Comparison of ENCODE assay signal across 8 cellular contexts in the genomic region with DNA sequence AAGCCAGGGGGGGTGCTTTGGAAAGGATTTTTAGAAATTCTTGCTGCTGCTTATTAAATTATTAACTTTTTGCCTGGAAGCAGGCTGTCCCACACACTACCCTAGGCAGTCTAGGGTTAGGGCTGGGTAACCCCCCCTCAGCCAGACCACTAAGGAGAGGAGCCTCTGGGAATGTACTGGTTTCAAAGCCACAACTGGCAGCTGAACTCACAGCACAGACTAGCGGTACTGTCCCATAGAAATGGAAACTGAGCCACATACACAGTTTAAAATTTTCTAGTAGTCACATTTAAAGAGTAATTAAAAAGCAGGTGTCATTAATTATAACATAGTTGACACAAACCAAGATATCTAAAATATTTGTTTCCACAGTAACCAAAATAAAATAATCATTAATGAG. TPM values are rescaled to one million over a fixed set of nuclear protein-coding genes. Genes with fewer than 3 reads are reported as not detected.
DNase-seq lines count a peak whose midpoint lies in the region; ATAC-seq and TF ChIP-seq lines count a peak whose summit lies in the region.

No MANE protein-coding gene starts in this region.

- H3K4me1 ChIP-seq in Caco-2 (peaks cover 34% of the 10 kb centered on the region), PC-3 (ENCODE audit: insufficient read depth, low read length) (peaks cover 81% of the 10 kb centered on the region), esophagus squamous epithelium (peaks cover 52 to 93% (median 55%) of the 10 kb centered on the region in 3 donors), skeletal muscle satellite cell (ENCODE audit: control insufficient read depth, insufficient read depth, low read length) (peaks cover 57% of the 10 kb centered on the region)

- H3K4me3 Mint-ChIP-seq in Caco-2 (ENCODE audit: unreplicated experiment), result no peak overlapping the region

- no peaks in the 10 kb centered on the region for H3K9me3 ChIP-seq in Caco-2
- no peaks in the 10 kb centered on the region for H3K9me3 ChIP-seq in PC-3 (ENCODE audit: low read length)
- no peaks in the 10 kb centered on the region for H3K9me3 ChIP-seq in esophagus squamous epithelium
- no peaks in the 10 kb centered on the region for H3K9me3 ChIP-seq in skeletal muscle satellite cell (replicated peaks; ENCODE audit: low read length)

- no peaks in the 10 kb centered on the region; the same call in 1 of the 2 replicates for H3K36me3 ChIP-seq in Caco-2 (ENCODE audit: control insufficient read depth, insufficient read depth, low read length)
- H3K36me3 ChIP-seq in PC-3 (ENCODE audit: low read depth, low read length), result no peaks in the 10 kb centered on the region; the same call in 1 of the 2 replicates
- no peaks in the 10 kb centered on the region for H3K36me3 ChIP-seq in esophagus squamous epithelium
- H3K36me3 ChIP-seq in skeletal muscle satellite cell (ENCODE audit: insufficient read depth, low read length), result no peaks in the 10 kb centered on the region

- intact Hi-C loops in Caco-2 (cut with micrococcal nuclease; ENCODE audit: unreplicated experiment) (no loop called here), PC-3 (cut with micrococcal nuclease) (loop anchor here (1.0 to 5.0 kb wide), 4 partner anchors 14 to 191 kb away; no protein-coding TSS in a partner anchor), esophagus squamous epithelium (cut with DNase I) (no loop called here)

- peaks cover 10% of the 10 kb centered on the region for H3F3A ChIP-seq in PC-3 (ENCODE audit: low read length, unreplicated experiment)

- peaks cover 15% of the 10 kb centered on the region for H3K36me3 Mint-ChIP-seq in Caco-2 (ENCODE audit: insufficient read depth, unreplicated experiment)

- no peak for TF ChIP-seq CTCF in Caco-2 (IDR thresholded peaks at IDR 0.05; ENCODE audit: insufficient read depth in 1 of 2, low read depth in 1 of 2, low read length in 1 of 2, severe bottlenecking in 1 of 2, unreplicated experiment in 1 of 2)
- TF ChIP-seq CTCF in PC-3 (conservative IDR thresholded peaks at IDR 0.05; ENCODE audit: low read depth, low read length), result no peak
- no peak for TF ChIP-seq CTCF in esophagus squamous epithelium (IDR thresholded peaks at IDR 0.05)

- no peak for TF ChIP-seq POLR2A in esophagus squamous epithelium (IDR thresholded peaks at IDR 0.05)

- H4K20me1 ChIP-seq in PC-3 (ENCODE audit: low read length), result no peaks in the 10 kb centered on the region

- peaks cover 38% of the 10 kb centered on the region for H3K4me1 Mint-ChIP-seq in Caco-2 (ENCODE audit: low read depth, unreplicated experiment)

- WGBS in esophagus squamous epithelium, 2 donors, result 8 to 40% methylated on average over 1 of the region's 1 CpG

- no TSS peak for BruUV-seq in Caco-2 (replicated peaks; lab: Mats Ljungman, UMichigan)
- no TSS peak for BruUV-seq in PC-3 (replicated peaks; lab: Mats Ljungman, UMichigan)

- H3K27me3 ChIP-seq in Caco-2 (replicated peaks; ENCODE audit: control insufficient read depth, insufficient read depth, low read length) (no peaks in the 10 kb centered on the region), PC-3 (ENCODE audit: low read length) (no peaks in the 10 kb centered on the region), esophagus squamous epithelium (no peaks in the 10 kb centered on the region), skeletal muscle satellite cell (ENCODE audit: control insufficient read depth, insufficient read depth, low read length) (no peaks in the 10 kb centered on the region)

- H2AFZ ChIP-seq in PC-3 (ENCODE audit: low read length), result no peak overlapping the region

- H3K4me3 ChIP-seq in Caco-2 (ENCODE audit: low read depth, low read length), result no peak overlapping the region
- H3K4me3 ChIP-seq in PC-3 (ENCODE audit: low read length), result no peak overlapping the region; the same call in 1 of the 2 replicates
- no peak overlapping the region for H3K4me3 ChIP-seq in esophagus squamous epithelium
- peak overlapping the region; percentile 30 for H3K4me3 ChIP-seq in skeletal muscle satellite cell (ENCODE audit: low read length)

- peaks cover 80% of the 10 kb centered on the region for H3K79me2 ChIP-seq in PC-3 (ENCODE audit: low read length)

- H3K27ac ChIP-seq in PC-3 (ENCODE audit: low read length) (peak overlapping the region; percentile 94), esophagus squamous epithelium (peak overlapping the region in 3 of 4 donors; percentile 84 to 94 (median 93))

- peak overlapping the region; percentile 46 for H3K27ac Mint-ChIP-seq in Caco-2 (ENCODE audit: unreplicated experiment)

- no peaks in the 10 kb centered on the region for H3K9me3 Mint-ChIP-seq in Caco-2 (ENCODE audit: unreplicated experiment)

- DNase-seq in Caco-2 (no peak), PC-3 (no peak), esophagus squamous epithelium (lab: John Stamatoyannopoulos, UW) (no peak), NCI-H2029 (lab: John Stamatoyannopoulos, UW) (no peak), hippocampal formation (lab: John Stamatoyannopoulos, UW) (no peak), NCI-H2227 (lab: John Stamatoyannopoulos, UW; ENCODE audit: unreplicated experiment) (no peak), KBM-7 (no peak)

- H3K9ac ChIP-seq in PC-3 (ENCODE audit: low read length), result peak overlapping the region; percentile 5
- peak overlapping the region; percentile 39 for H3K9ac ChIP-seq in skeletal muscle satellite cell (ENCODE audit: low read depth, low read length)

- H3K9me2 ChIP-seq in PC-3 (replicated peaks; ENCODE audit: low read length), result no peaks in the 10 kb centered on the region

- in situ Hi-C loops in KBM-7 (cut with MboI; ENCODE audit: low pct_unique_long_range_greater_than_20kb, low sequenced_read_pairs), result no loop called here

- CTCF ChIA-PET in Caco-2 (lab: Charles Lee), result no interaction called here
- CTCF ChIA-PET in PC-3 (lab: Charles Lee), result interaction anchor here (0.6 to 1.1 kb wide), 3 partner anchors 15 to 464 kb away, joined by 3 to 4 read pairs (median 3); no protein-coding TSS in a partner anchor

- peak overlapping the region; percentile 51 for H3K4me2 ChIP-seq in PC-3 (ENCODE audit: low read length)
- H3K4me2 ChIP-seq in skeletal muscle satellite cell (ENCODE audit: low read length), result peak overlapping the region; percentile 57

- H3K27me3 Mint-ChIP-seq in Caco-2 (ENCODE audit: insufficient read depth, unreplicated experiment), result no peaks in the 10 kb centered on the region

- POLR2A ChIA-PET in Caco-2 (lab: Charles Lee) (no interaction called here), PC-3 (lab: Charles Lee; ENCODE audit: unreplicated experiment) (interaction anchor here (0.6 to 1.8 kb wide), 4 partner anchors 14 to 155 kb away, joined by 4 to 9 read pairs (median 6); a partner anchor contains a TSS)

- no peak for ATAC-seq in PC-3

RNA-seq across cellular contexts. Expression of a gene that starts 50.1 kb away (rescaled TPM):
- 49.9 and 55.3 TPM in 2 replicates for total RNA-seq in Caco-2 (2022)
- total RNA-seq in PC-3 (2014; rRNA removed), result 16.2 and 18.1 TPM in 2 replicates
- total RNA-seq in esophagus squamous epithelium, result 10 to 100 TPM in 1 of 4 donors, 1 to 10 TPM in 3; 8.1 to 15.1 (median 9.1) TPM
- 21.5 and 36.9 TPM in 2 replicates for total RNA-seq in skeletal muscle satellite cell (2012; rRNA removed)
